In genomic region chr14:94787655-94788054, GRCh38 we compare ENCODE assay signal across 6 cellular contexts. TPM values are rescaled to one million over a fixed set of nuclear protein-coding genes. Genes with fewer than 3 reads are reported as not detected.
"Had no signal": no experiment of that assay in that cellular context is flagged by ENCODE, and none has a peak within 500 bp of the region (broad histone marks: within the 10 kb centered on the region; RNA-seq: fewer than 3 reads in every experiment).

No MANE protein-coding gene starts in this region.

- ATAC-seq: GM23338, K562 had no signal

- H3K4me3 ChIP-seq: GM23338, K562 had no signal

- H3K4me2 ChIP-seq: GM23338 had no signal

- H3K27ac Mint-ChIP-seq: GM23338, H9 had no signal

- H3K9me3 Mint-ChIP-seq: GM23338, H9 had no signal

- H2AFZ ChIP-seq: GM23338 had no signal

- H3K4me1 Mint-ChIP-seq: GM23338 had no signal

- DNase-seq: H9, HCEC 1CT, IMR-90 had no signal

- H3K4me3 Mint-ChIP-seq: GM23338, H9 had no signal

RNA-seq across cellular contexts. Expression of gene GSC, which starts 17.7 kb away (rescaled TPM):
- total RNA-seq: H9, HT-29, IMR-90, K562 had no signal
- polyA plus RNA-seq: IMR-90, K562 had no signal
